In genomic region chr11:126485986-126486635, GRCh38 we compare ENCODE assay signal across 31 cellular contexts.
"Had no signal": no experiment of that assay in that cellular context is flagged by ENCODE, and none has a peak within 500 bp of the region (broad histone marks: within the 10 kb centered on the region; RNA-seq: fewer than 3 reads in every experiment).

No MANE protein-coding gene starts in this region.

- H3K4me3 Mint-ChIP-seq: activated CD4-positive, alpha-beta memory T cell treated with anti-CD3 and anti-CD28 coated beads for 36 hours; activated T-helper 1 cell treated with anti-CD3 and anti-CD28 coated beads, Interleukin-12 subunit alpha, Interleukin-12 subunit beta, Interleukin-2, Interleukin-4 antibody, amounts not matched to agents 30 ng/mL and 10 ng/mL and 1 ng/mL, durations not matched to agents 14 hours and 24 hours and 36 hours; dendritic cell treated with granulocyte-macrophage colony-stimulating factor and Interleukin-4, amounts not matched to agents 40 ng/mL and 50 ng/mL, for 4 days; endodermal cell; natural killer cell; stimulated activated memory B cell treated with anti-CD40 and anti-IgM and Interleukin-4, amounts not matched to agents 10 μg/mL and 1 μg/mL and 100 μg/mL, for 72 hours; stimulated activated naive CD8-positive, alpha-beta T cell treated with anti-CD3 and anti-CD28 coated beads, Interleukin-15, amount 100 ng/mL, for 72 hours; T-helper 1 cell treated with Interleukin-12 subunit alpha and Interleukin-12 subunit beta and Interleukin-4 antibody, amounts not matched to agents 30 μg/mL and 1 μg/mL, for 36 hours; type B pancreatic cell had no signal

- H3K9me3 Mint-ChIP-seq: activated CD4-positive, alpha-beta memory T cell treated with anti-CD3 and anti-CD28 coated beads for 36 hours; activated T-helper 1 cell treated with anti-CD3 and anti-CD28 coated beads, Interleukin-12 subunit alpha, Interleukin-12 subunit beta, Interleukin-2, Interleukin-4 antibody, amounts not matched to agents 30 ng/mL and 10 ng/mL and 1 ng/mL, durations not matched to agents 14 hours and 24 hours and 36 hours; dendritic cell treated with granulocyte-macrophage colony-stimulating factor and Interleukin-4, amounts not matched to agents 40 ng/mL and 50 ng/mL, for 4 days; endodermal cell; memory B cell; natural killer cell; stimulated activated memory B cell treated with anti-CD40 and anti-IgM and Interleukin-4, amounts not matched to agents 10 μg/mL and 1 μg/mL and 100 μg/mL, for 72 hours; stimulated activated naive CD8-positive, alpha-beta T cell treated with anti-CD3 and anti-CD28 coated beads, Interleukin-15, amount 100 ng/mL, for 72 hours; T-helper 1 cell treated with Interleukin-12 subunit alpha and Interleukin-12 subunit beta and Interleukin-4 antibody, amounts not matched to agents 30 μg/mL and 1 μg/mL, for 36 hours; type B pancreatic cell had no signal

- H3K4me1 Mint-ChIP-seq: stimulated activated naive CD8-positive, alpha-beta T cell treated with anti-CD3 and anti-CD28 coated beads, Interleukin-15, amount 100 ng/mL, for 72 hours had no signal

- H3K27me3 ChIP-seq: breast epithelium, right lobe of liver, vagina had no signal

- DNase-seq: activated CD4-positive, alpha-beta memory T cell treated with anti-CD3 and anti-CD28 coated beads for 36 hours; activated CD4-positive, alpha-beta T cell treated with anti-CD3 and anti-CD28 coated beads for 48 hours; activated CD8-positive, alpha-beta memory T cell treated with anti-CD3 and anti-CD28 coated beads, Interleukin-2, amount 50 U/mL, for 4 hours; activated gamma-delta T cell treated with Interleukin-2 at 50 U/mL for 16 hours; activated naive CD4-positive, alpha-beta T cell treated with anti-CD3 and anti-CD28 coated beads, Interleukin-2, amount 50 U/mL, for 16 hours; activated T-cell treated with anti-CD3 and anti-CD28 coated beads, Interleukin-2, amount 50 U/mL, for 1 hour; amniotic stem cell; central memory CD4-positive, alpha-beta T cell; endodermal cell; islet precursor cell; left cardiac atrium; natural killer cell; right lobe of liver; small intestine; stimulated activated CD4-positive, alpha-beta T cell treated with anti-CD3 and anti-CD28 coated beads, Interleukin-1b, Interleukin-23, amount 100 ng/mL, for 48 hours; stimulated activated CD4-positive, alpha-beta T cell treated with anti-CD3 and anti-CD28 coated beads, Interleukin-4, amount 100 ng/mL, for 4 hours; stimulated activated CD8-positive, alpha-beta memory T cell treated with anti-CD3 and anti-CD28 coated beads, Interleukin-4, amount 100 ng/mL, for 48 hours; stimulated activated naive CD8-positive, alpha-beta T cell treated with anti-CD3 and anti-CD28 coated beads, Interleukin-15, amount 100 ng/mL, for 72 hours; substantia nigra; T-helper 9 cell; WERI-Rb-1 had no signal

- H3K27ac Mint-ChIP-seq: activated CD4-positive, alpha-beta memory T cell treated with anti-CD3 and anti-CD28 coated beads for 36 hours; activated T-helper 1 cell treated with anti-CD3 and anti-CD28 coated beads, Interleukin-12 subunit alpha, Interleukin-12 subunit beta, Interleukin-2, Interleukin-4 antibody, amounts not matched to agents 30 ng/mL and 10 ng/mL and 1 ng/mL, durations not matched to agents 14 hours and 24 hours and 36 hours; dendritic cell treated with granulocyte-macrophage colony-stimulating factor and Interleukin-4, amounts not matched to agents 40 ng/mL and 50 ng/mL, for 4 days; endodermal cell; memory B cell; natural killer cell; stimulated activated naive CD8-positive, alpha-beta T cell treated with anti-CD3 and anti-CD28 coated beads, Interleukin-15, amount 100 ng/mL, for 72 hours; T-helper 1 cell treated with Interleukin-12 subunit alpha and Interleukin-12 subunit beta and Interleukin-4 antibody, amounts not matched to agents 30 μg/mL and 1 μg/mL, for 36 hours; type B pancreatic cell had no signal

- H3K9me3 ChIP-seq: breast epithelium, right lobe of liver, vagina had no signal

- H3K4me3 ChIP-seq: breast epithelium, right lobe of liver, vagina had no signal

- H3K27ac ChIP-seq: breast epithelium, right lobe of liver, vagina, WERI-Rb-1 had no signal

- H3K4me1 ChIP-seq: breast epithelium, right lobe of liver, vagina had no signal

- H3K27me3 Mint-ChIP-seq: activated CD4-positive, alpha-beta memory T cell treated with anti-CD3 and anti-CD28 coated beads for 36 hours; dendritic cell treated with granulocyte-macrophage colony-stimulating factor and Interleukin-4, amounts not matched to agents 40 ng/mL and 50 ng/mL, for 4 days; stimulated activated naive CD8-positive, alpha-beta T cell treated with anti-CD3 and anti-CD28 coated beads, Interleukin-15, amount 100 ng/mL, for 72 hours had no signal

- H3K36me3 Mint-ChIP-seq: activated CD4-positive, alpha-beta memory T cell treated with anti-CD3 and anti-CD28 coated beads for 36 hours; memory B cell; natural killer cell; stimulated activated memory B cell treated with anti-CD40 and anti-IgM and Interleukin-4, amounts not matched to agents 10 μg/mL and 1 μg/mL and 100 μg/mL, for 72 hours; type B pancreatic cell had no signal

- ATAC-seq: activated CD4-positive, CD25-positive, alpha-beta regulatory T cell treated with anti-CD3 and anti-CD28 coated beads, Interleukin-2, amount 50 U/mL, for 24 hours; esophagus mucosa; left cardiac atrium; natural killer cell; right lobe of liver; stimulated activated naive CD8-positive, alpha-beta T cell treated with anti-CD3 and anti-CD28 coated beads, Interleukin-15, amount 100 ng/mL, for 72 hours had no signal

- H3K36me3 ChIP-seq: breast epithelium, right lobe of liver, vagina, WERI-Rb-1 had no signal
